ENCODE assay signal across 12 cellular contexts in the genomic region with DNA sequence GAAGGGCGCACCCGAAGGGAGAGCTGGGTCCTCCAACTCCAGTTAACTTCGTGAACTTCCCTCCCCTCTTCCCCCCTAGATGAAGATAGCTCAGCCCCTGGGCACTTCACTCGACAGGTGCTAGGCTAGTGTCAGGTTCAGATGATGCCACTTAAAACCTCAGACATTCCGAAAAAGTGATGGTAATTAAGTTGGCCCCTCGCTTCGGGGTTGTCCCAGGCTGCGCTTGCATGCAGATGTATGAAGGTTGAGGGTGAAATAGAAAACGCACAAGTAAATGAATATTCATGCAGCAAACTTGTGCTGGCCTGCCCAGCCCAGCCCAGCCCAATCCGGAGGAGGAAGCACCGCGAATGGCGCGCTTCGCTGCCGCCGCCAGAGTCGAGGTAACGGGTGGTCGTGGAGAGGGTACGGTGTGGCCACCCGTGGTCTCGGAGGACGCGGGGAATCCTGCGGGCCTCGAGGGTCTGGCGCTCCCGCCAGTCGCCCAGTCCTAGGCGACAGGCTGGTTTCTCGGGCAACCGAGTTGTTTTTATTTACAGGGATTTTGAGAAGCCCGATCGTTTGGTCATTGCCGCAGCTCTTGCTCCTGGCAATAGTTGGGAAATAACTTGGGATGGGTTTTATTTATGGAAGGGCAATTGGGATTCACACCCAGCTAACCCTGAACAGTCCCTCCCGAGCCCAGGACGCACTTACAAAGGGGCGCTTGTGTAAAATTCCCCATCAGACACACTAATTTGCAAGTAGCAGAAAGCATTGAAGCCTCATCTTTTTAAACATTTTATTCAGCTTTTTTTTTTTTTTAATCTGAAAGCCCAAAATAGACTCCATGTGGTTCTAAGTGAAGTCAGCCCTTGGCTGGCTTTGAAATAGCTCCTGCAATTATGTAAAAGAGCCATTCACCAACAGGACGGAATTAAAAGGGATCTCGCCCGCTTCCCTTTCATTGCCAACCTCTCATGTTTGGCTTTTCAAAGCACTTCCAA. TPM values are rescaled to one million over a fixed set of nuclear protein-coding genes. Genes with fewer than 3 reads are reported as not detected.
DNase-seq lines count a peak whose midpoint lies in the region; ATAC-seq and TF ChIP-seq lines count a peak whose summit lies in the region.
"Had no signal": no experiment of that assay in that cellular context is flagged by ENCODE, and none has a peak within 500 bp of the region (broad histone marks: within the 10 kb centered on the region; RNA-seq: fewer than 3 reads in every experiment).

No MANE protein-coding gene starts in this region.

- H3K27ac ChIP-seq in HUES64 (ENCODE audit: low read depth, low read length), result peak overlapping the region; percentile 43; the same call in 1 of the 2 replicates
- H3K27ac ChIP-seq in cingulate gyrus (ENCODE audit: low read depth, low read length), result peak overlapping the region; percentile 4
- H3K27ac ChIP-seq: BLaER1, heart left ventricle had no signal

- intact Hi-C loops in mucosa of descending colon (cut with DNase I, micrococcal nuclease), result no loop called here

- WGBS in HUES64, result under 1% methylated on average over 42 of the region's 42 CpGs

- H3K4me3 ChIP-seq in HUES64 (ENCODE audit: low read length), result peak overlapping the region; percentile 62
- H3K4me3 ChIP-seq in mucosa of descending colon, result no peak overlapping the region

- H3K4me1 ChIP-seq in HUES64 (ENCODE audit: insufficient read depth, low read length) (peaks cover 59% of the 10 kb centered on the region), mucosa of descending colon (ENCODE audit: low read depth) (peaks cover 26% of the 10 kb centered on the region)

- ATAC-seq in mucosa of descending colon, result no peak
- ATAC-seq: heart left ventricle had no signal

- no peak for TF ChIP-seq CTCF in mucosa of descending colon (IDR thresholded peaks at IDR 0.05)

- no peaks in the 10 kb centered on the region for H3K36me3 ChIP-seq in HUES64 (ENCODE audit: insufficient read depth, low read length)
- H3K36me3 ChIP-seq in mucosa of descending colon (ENCODE audit: low read depth), result no peaks in the 10 kb centered on the region
- H3K36me3 ChIP-seq: BLaER1, heart left ventricle had no signal

- no peak overlapping the region for H3K9ac ChIP-seq in HUES64 (ENCODE audit: low read depth, low read length)
- H3K9ac ChIP-seq: BLaER1 had no signal

- H3K27me3 ChIP-seq in HUES64 (ENCODE audit: insufficient read depth, low read length), result peaks cover 100% of the 10 kb centered on the region

- DNase-seq in COLO829 (ENCODE audit: low spot score) (peak; percentile 42), myocyte (ENCODE audit: low read depth) (peak; percentile 29), T1000 (lab: John Stamatoyannopoulos, UW) (no peak), KG1 (lab: John Stamatoyannopoulos, UW) (no peak), mucosa of descending colon (no peak), activated gamma-delta T cell treated with Interleukin-2 at 50 U/mL for 16 hours (no peak)
- DNase-seq: heart left ventricle; stimulated activated CD4-positive, alpha-beta T cell treated with anti-CD3 and anti-CD28 coated beads, Interleukin-4, amount 100 ng/mL, for 4 hours had no signal

- H3K9me3 ChIP-seq in HUES64 (ENCODE audit: insufficient read depth, low read depth, low read length), result no peaks in the 10 kb centered on the region
- no peaks in the 10 kb centered on the region for H3K9me3 ChIP-seq in mucosa of descending colon
- H3K9me3 ChIP-seq: heart left ventricle had no signal

RNA-seq across cellular contexts. Expression of a gene that starts 3.3 kb away (rescaled TPM):
- polyA plus RNA-seq in HUES64 (2013, experiment 1 of 2), result 37.4 TPM
- 59.0 TPM for polyA plus RNA-seq in HUES64 (2013, experiment 2 of 2)
- total RNA-seq in myocyte (0.26 TPM in 1 of 2 replicates, not detected in the other), mucosa of descending colon (not detected)
- polyA plus RNA-seq in myocyte (2012), result 0.37 TPM
- total RNA-seq: renal cortical epithelial cell had no signal

Comparison
In these comparisons a context has a peak if more than half of its experiments do, and no peak if none do; other contexts are left out.
1. DNase-seq: peak in COLO829 (single experiment) and myocyte (single experiment); none in T1000 (single experiment), KG1 (single experiment), mucosa of descending colon (0 of 3) and activated gamma-delta T cell treated with Interleukin-2 at 50 U/mL for 16 hours (single experiment).